In the genomic region with DNA sequence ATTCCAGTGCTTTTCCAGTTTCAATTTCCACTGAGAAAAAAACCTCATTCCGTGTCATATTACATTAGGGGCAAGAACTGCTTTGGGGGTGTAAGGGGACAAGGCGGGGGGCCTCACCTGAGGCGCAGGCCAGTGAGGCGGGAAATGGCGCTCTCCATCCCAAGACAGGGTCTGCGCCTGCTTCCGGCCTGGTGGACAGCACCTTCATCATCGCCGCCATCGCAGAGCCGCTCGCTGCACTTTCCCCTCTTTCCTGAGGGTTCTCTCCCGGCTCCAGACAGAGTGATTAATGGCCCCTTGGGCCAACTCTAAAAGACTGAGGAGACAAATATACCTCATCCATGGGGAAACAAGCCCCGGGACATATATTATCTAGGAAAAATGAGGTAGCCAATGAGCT, we compare ENCODE assay signal across 35 cellular contexts.
"Had no signal": no experiment of that assay in that cellular context is flagged by ENCODE, and none has a peak within 500 bp of the region (broad histone marks: within the 10 kb centered on the region; RNA-seq: fewer than 3 reads in every experiment).

No MANE protein-coding gene starts in this region.

- DNase-seq: activated B cell treated with CpG ODN at 0.5 μM for 24 hours; activated CD4-positive, alpha-beta memory T cell treated with anti-CD3 and anti-CD28 coated beads for 36 hours; activated CD4-positive, alpha-beta T cell treated with anti-CD3 and anti-CD28 coated beads for 4 hours; activated CD4-positive, alpha-beta T cell treated with anti-CD3 and anti-CD28 coated beads, Interleukin-2, amount 50 U/mL, for 1 hour; activated CD4-positive, CD25-positive, alpha-beta regulatory T cell treated with anti-CD3 and anti-CD28 coated beads, Interleukin-2, amount 50 U/mL, for 72 hours; activated CD8-positive, alpha-beta memory T cell treated with anti-CD3 and anti-CD28 coated beads, Interleukin-2, amount 50 U/mL, for 4 hours; activated gamma-delta T cell treated with Interleukin-2 at 50 U/mL for 16 hours; activated naive CD4-positive, alpha-beta T cell treated with anti-CD3 and anti-CD28 coated beads for 36 hours; activated T-cell treated with anti-CD3 and anti-CD28 coated beads for 4 hours; activated T-cell treated with anti-CD3 and anti-CD28 coated beads, Interleukin-2, amount 50 U/mL, for 4 hours; adrenal gland; body of pancreas; Kasumi-1; MG63; NCI-H1048; NCI-H1436 treated with DMSO at 0.1 percent for 48 hours; NCI-H1694 treated with DMSO at 0.1 percent for 48 hours; NCI-H2029; NCI-H2171 treated with DMSO at 0.1 percent for 48 hours; NCI-H2227 treated with DMSO at 0.1 percent for 48 hours; NCI-H446; NCI-H524; PC-3; Peyer's patch; RPMI8226; SIG-M5; T-helper 1 cell; T-helper 2 cell; T-helper 9 cell had no signal

- H3K36me3 ChIP-seq: adrenal gland, breast epithelium, MG63, Peyer's patch had no signal

- H3K27me3 Mint-ChIP-seq: activated B cell treated with CpG ODN at 0.5 μM for 24 hours had no signal

- H3K4me1 ChIP-seq: adrenal gland, body of pancreas, breast epithelium, Peyer's patch had no signal

- H3K27me3 ChIP-seq: adrenal gland, body of pancreas, breast epithelium, MG63, Peyer's patch had no signal

- ATAC-seq: activated naive CD4-positive, alpha-beta T cell treated with anti-CD3 and anti-CD28 coated beads, Interleukin-2, amount 50 U/mL, for 72 hours; activated T-cell treated with anti-CD3 and anti-CD28 coated beads, Interleukin-2, amount 50 U/mL, for 4 hours; body of pancreas; PC-3; SK-N-SH treated with all-trans-retinoic acid at 6 μM for 48 hours had no signal

- H3K27ac Mint-ChIP-seq: activated B cell treated with CpG ODN at 0.5 μM for 24 hours; activated CD4-positive, alpha-beta memory T cell treated with anti-CD3 and anti-CD28 coated beads for 36 hours; activated naive CD4-positive, alpha-beta T cell treated with anti-CD3 and anti-CD28 coated beads for 36 hours; activated naive CD4-positive, alpha-beta T cell treated with anti-CD3 and anti-CD28 coated beads, Interleukin-2, amount 50 U/mL, for 72 hours; activated T-helper 1 cell treated with anti-CD3 and anti-CD28 coated beads, Interleukin-12 subunit alpha, Interleukin-12 subunit beta, Interleukin-2, Interleukin-4 antibody, amounts not matched to agents 30 ng/mL and 10 ng/mL and 1 ng/mL, durations not matched to agents 14 hours and 24 hours and 36 hours had no signal

- H3K9me3 ChIP-seq: adrenal gland, body of pancreas, breast epithelium, MG63, Peyer's patch had no signal

- FAIRE-seq: astrocyte had no signal

- H3K36me3 Mint-ChIP-seq: activated CD4-positive, alpha-beta memory T cell treated with anti-CD3 and anti-CD28 coated beads for 36 hours had no signal

- H3K4me3 Mint-ChIP-seq: activated B cell treated with CpG ODN at 0.5 μM for 24 hours; activated CD4-positive, alpha-beta memory T cell treated with anti-CD3 and anti-CD28 coated beads for 36 hours; activated naive CD4-positive, alpha-beta T cell treated with anti-CD3 and anti-CD28 coated beads for 36 hours; activated T-cell treated with anti-CD3 and anti-CD28 coated beads, Interleukin-2, amount 50 U/mL, for 4 hours; activated T-helper 1 cell treated with anti-CD3 and anti-CD28 coated beads, Interleukin-12 subunit alpha, Interleukin-12 subunit beta, Interleukin-2, Interleukin-4 antibody, amounts not matched to agents 30 ng/mL and 10 ng/mL and 1 ng/mL, durations not matched to agents 14 hours and 24 hours and 36 hours had no signal

- H3K27ac ChIP-seq: adrenal gland, body of pancreas, breast epithelium, Peyer's patch, VCaP had no signal

- H3K4me3 ChIP-seq: adrenal gland, body of pancreas, breast epithelium, MG63, Peyer's patch had no signal

- H3K4me1 Mint-ChIP-seq: activated B cell treated with CpG ODN at 0.5 μM for 24 hours had no signal
